8 cellular contexts compared by ENCODE assay signal in the genomic region with DNA sequence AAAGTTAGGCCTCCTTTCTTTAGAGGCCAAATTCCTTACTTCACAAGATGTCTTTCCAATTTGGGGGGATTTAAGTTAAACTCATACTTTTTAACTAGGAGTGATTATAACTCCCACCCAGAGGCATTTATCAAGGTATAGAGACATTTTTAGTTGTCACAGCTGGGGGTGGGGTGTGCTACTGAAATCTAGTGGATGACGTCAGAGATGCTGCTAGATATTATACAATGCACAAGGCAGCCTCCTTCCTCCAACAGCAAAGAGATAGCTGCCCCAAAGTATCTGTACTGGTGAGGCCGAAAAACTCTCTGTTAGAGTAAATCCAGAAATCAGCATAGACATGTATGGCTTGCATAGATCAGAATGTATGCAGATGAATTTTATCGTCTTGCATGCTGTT.
"Had no signal": no experiment of that assay in that cellular context is flagged by ENCODE, and none has a peak within 500 bp of the region (broad histone marks: within the 10 kb centered on the region; RNA-seq: fewer than 3 reads in every experiment).

No MANE protein-coding gene starts in this region.

- FAIRE-seq: G401.6, GM12878, GM12891, GM12892, GM18507, GM19239 had no signal

- ATAC-seq: GM12878 had no signal

- H3K4me3 ChIP-seq: GM12878 had no signal

- DNase-seq: GDM1, GF-D8 had no signal
